1 cellular context compared by ENCODE assay signal in genomic region chr15:23372284-23372683, GRCh38.
TF ChIP-seq lines count a peak whose summit lies in the region.

No MANE protein-coding gene starts in this region.

TF ChIP-seq in SK-N-SH treated with all-trans-retinoic acid at 6 μM for 48 hours, 23 proteins besides CTCF, POLR2A, EP300 and RAD21 (continued from another document):
- TF ChIP-seq TSHZ2 (CRISPR knock-in tag; IDR thresholded peaks at IDR 0.05) (no peak), BACH2 (CRISPR knock-in tag; IDR thresholded peaks at IDR 0.05; ENCODE audit: borderline replicate concordance) (no peak), ARNTL (CRISPR knock-in tag; IDR thresholded peaks at IDR 0.05; ENCODE audit: borderline replicate concordance, low read depth) (no peak), POU6F1 (CRISPR knock-in tag; IDR thresholded peaks at IDR 0.05; ENCODE audit: borderline replicate concordance, low read depth) (no peak), ESRRG (CRISPR knock-in tag; IDR thresholded peaks at IDR 0.05) (no peak), SNAI2 (CRISPR knock-in tag; IDR thresholded peaks at IDR 0.05) (no peak), ISL1 (CRISPR knock-in tag; IDR thresholded peaks at IDR 0.05) (no peak), CREB5 (CRISPR knock-in tag; IDR thresholded peaks at IDR 0.05; ENCODE audit: low read depth) (no peak), OSR1 (CRISPR knock-in tag; IDR thresholded peaks at IDR 0.05) (no peak), ZNF565 (CRISPR knock-in tag; conservative IDR thresholded peaks at IDR 0.05; ENCODE audit: low read depth) (no peak), PATZ1 (CRISPR knock-in tag; IDR thresholded peaks at IDR 0.05; ENCODE audit: borderline replicate concordance) (no peak)
